ENCODE assay signal across 18 cellular contexts in genomic region chr5:79961731-79962579, GRCh38. TPM values are rescaled to one million over a fixed set of nuclear protein-coding genes. Genes with fewer than 3 reads are reported as not detected.
DNase-seq lines count a peak whose midpoint lies in the region; ATAC-seq and TF ChIP-seq lines count a peak whose summit lies in the region.
"Had no signal": no experiment of that assay in that cellular context is flagged by ENCODE, and none has a peak within 500 bp of the region (broad histone marks: within the 10 kb centered on the region; RNA-seq: fewer than 3 reads in every experiment).

No MANE protein-coding gene starts in this region.

- intact Hi-C loops in IMR-90 (cut with micrococcal nuclease): no loop called here

- peak overlapping the region; percentile 74 for H2AFZ ChIP-seq in IMR-90 (replicated peaks; ENCODE audit: low read length, poor library complexity)

- no peaks in the 10 kb centered on the region for H3K79me1 ChIP-seq in IMR-90 (ENCODE audit: low read depth in 1 of 2, low read length in 2 of 2)

- H3K4ac ChIP-seq in IMR-90 (ENCODE audit: low read depth, low read length): peak overlapping the region; percentile 8; the same call in 1 of the 2 replicates

- H2AK9ac ChIP-seq in IMR-90 (replicated peaks; ENCODE audit: low read depth, low read length, poor library complexity): peak overlapping the region; percentile 74

- POLR2A ChIA-PET in IMR-90 (lab: Charles Lee; ENCODE audit: unreplicated experiment): no interaction called here
- POLR2A ChIA-PET in WTC11 (lab: Charles Lee): no interaction called here
- POLR2A ChIA-PET in T-cell (lab: Charles Lee): no interaction called here

- no peak overlapping the region for H2BK15ac ChIP-seq in IMR-90 (ENCODE audit: low read depth, low read length)

- no peak for ATAC-seq in IMR-90 (ENCODE audit: low read depth)
- peak; percentile 85 for ATAC-seq in WTC11
- ATAC-seq in activated naive CD8-positive, alpha-beta T cell treated with anti-CD3 and anti-CD28 coated beads, Interleukin-2, amount 50 U/mL, for 24 hours: no peak
- no peak for ATAC-seq in HG02885 (IDR thresholded peaks at IDR 0.05; ENCODE audit: poor library complexity, unreplicated experiment)
- ATAC-seq in T-cell (replicated peaks in 1 of 4): no peak
- ATAC-seq: left lobe of liver; naive thymus-derived CD4-positive, alpha-beta T cell had no signal

- H3K9me1 ChIP-seq in IMR-90 (ENCODE audit: insufficient read depth, low read length): peaks cover 6% of the 10 kb centered on the region

- TF ChIP-seq CTCF in IMR-90 (conservative IDR thresholded peaks at IDR 0.05; ENCODE audit: low read depth, low read length) (no peak), WTC11 (IDR thresholded peaks at IDR 0.05) (no peak)

- peaks cover 13% of the 10 kb centered on the region for H3K4me1 ChIP-seq in IMR-90 (ENCODE audit: control insufficient read depth, insufficient read depth, low read length)
- H3K4me1 ChIP-seq: heart right ventricle, sigmoid colon had no signal

- no peaks in the 10 kb centered on the region for H3K9me3 ChIP-seq in IMR-90 (ENCODE audit: control insufficient read depth, insufficient read depth, low read length)
- H3K9me3 ChIP-seq: heart right ventricle, sigmoid colon had no signal

- no peak overlapping the region for H2AK5ac ChIP-seq in IMR-90 (ENCODE audit: low read depth, low read length)

- H3K27me3 ChIP-seq in IMR-90 (ENCODE audit: control insufficient read depth, insufficient read depth, low read length): no peaks in the 10 kb centered on the region
- H3K27me3 ChIP-seq: heart right ventricle, sigmoid colon had no signal

- H2BK5ac ChIP-seq in IMR-90 (ENCODE audit: low read depth, low read length, poor library complexity, severe bottlenecking): no peak overlapping the region

- no TSS peak for BruUV-seq in IMR-90 (replicated peaks; lab: Mats Ljungman, UMichigan)

- CTCF ChIA-PET in IMR-90 (lab: Yijun Ruan, JAX): interaction anchor here (0.6 to 1.2 kb wide), 3 partner anchors 18 to 35 kb away, joined by 3 to 4 read pairs (median 3); no protein-coding TSS in a partner anchor
- CTCF ChIA-PET in WTC11 (lab: Charles Lee): no interaction called here
- CTCF ChIA-PET in T-cell (lab: Charles Lee): no interaction called here

- TF ChIP-seq POLR2A in IMR-90 (IDR thresholded peaks at IDR 0.05; ENCODE audit: low read depth, low read length): no peak

- H4K20me1 ChIP-seq in IMR-90 (ENCODE audit: insufficient read depth, low read length): no peaks in the 10 kb centered on the region

- no peak overlapping the region for H3K27ac ChIP-seq in IMR-90 (ENCODE audit: insufficient read depth, low read length)
- H3K27ac ChIP-seq: heart right ventricle, KMS-11, sigmoid colon had no signal

- no peak overlapping the region; the same call in 1 of the 2 replicates for H4K5ac ChIP-seq in IMR-90 (ENCODE audit: low read depth, low read length)

- H4K8ac ChIP-seq in IMR-90 (ENCODE audit: low read depth in 2 of 2, low read length in 2 of 2): peak overlapping the region in 1 of 2 experiments; percentile 77; a peak in 1 of 4 replicates

- dilution Hi-C loops in IMR-90 (cut with HindIII; ENCODE audit: low sequenced_read_pairs, unreplicated experiment): no loop called here

- H3K23ac ChIP-seq in IMR-90 (ENCODE audit: low read depth, low read length): 0 out of 2 replicates have a peak overlapping the region, but pooled peaks have one; percentile 5

- no peak overlapping the region for H3K18ac ChIP-seq in IMR-90 (ENCODE audit: low read depth, low read length)

- H3K36me3 ChIP-seq in IMR-90 (ENCODE audit: control insufficient read depth, insufficient read depth, low read length): no peaks in the 10 kb centered on the region
- H3K36me3 ChIP-seq: heart right ventricle, sigmoid colon had no signal

- H3K4me3 Mint-ChIP-seq in WTC11 (no peak overlapping the region), T-cell (no peak overlapping the region)
- H3K4me3 Mint-ChIP-seq in activated naive CD8-positive, alpha-beta T cell treated with anti-CD3 and anti-CD28 coated beads, Interleukin-2, amount 50 U/mL, for 24 hours: no peak overlapping the region
- H3K4me3 Mint-ChIP-seq: activated naive CD8-positive, alpha-beta T cell had no signal

- no peak overlapping the region for H3K27ac Mint-ChIP-seq in WTC11
- no peak overlapping the region for H3K27ac Mint-ChIP-seq in activated naive CD8-positive, alpha-beta T cell treated with anti-CD3 and anti-CD28 coated beads, Interleukin-2, amount 50 U/mL, for 24 hours
- H3K27ac Mint-ChIP-seq in T-cell: no peak overlapping the region
- H3K27ac Mint-ChIP-seq: activated naive CD8-positive, alpha-beta T cell had no signal

- peak overlapping the region; percentile 42; the same call in 1 of the 2 replicates for H2BK20ac ChIP-seq in IMR-90 (ENCODE audit: low read depth, low read length)

- TF ChIP-seq RAD21 in IMR-90 (IDR thresholded peaks at IDR 0.05; ENCODE audit: low read length): no peak

- H4K91ac ChIP-seq in IMR-90 (ENCODE audit: insufficient read depth, low read depth, low read length): no peak overlapping the region

- no peaks in the 10 kb centered on the region for H3K4me1 Mint-ChIP-seq in WTC11
- H3K4me1 Mint-ChIP-seq in activated naive CD8-positive, alpha-beta T cell treated with anti-CD3 and anti-CD28 coated beads, Interleukin-2, amount 50 U/mL, for 24 hours: peaks cover 23% of the 10 kb centered on the region
- peaks cover 0 to 6% (median 0%) of the 10 kb centered on the region in 3 donors for H3K4me1 Mint-ChIP-seq in T-cell

- peak overlapping the region; percentile 17 for H3K14ac ChIP-seq in IMR-90 (replicated peaks; ENCODE audit: low read depth, low read length)

- H3K9ac ChIP-seq in IMR-90 (ENCODE audit: low read depth, low read length): no peak overlapping the region
- H3K9ac ChIP-seq: KMS-11 had no signal

- no peaks in the 10 kb centered on the region for H3K36me3 Mint-ChIP-seq in WTC11
- H3K36me3 Mint-ChIP-seq in activated naive CD8-positive, alpha-beta T cell treated with anti-CD3 and anti-CD28 coated beads, Interleukin-2, amount 50 U/mL, for 24 hours (ENCODE audit: low read depth): no peaks in the 10 kb centered on the region
- H3K36me3 Mint-ChIP-seq in T-cell: no peaks in the 10 kb centered on the region
- H3K36me3 Mint-ChIP-seq: activated naive CD8-positive, alpha-beta T cell; CD4-positive, CD25-positive, alpha-beta regulatory T cell; naive thymus-derived CD4-positive, alpha-beta T cell had no signal

- no CpG with 5 or more reads among the region's 9 CpGs for WGBS in IMR-90 (ENCODE audit: extremely low coverage in 2 of 2, insufficient read length in 1 of 2), 2 experiments

- H3K9me3 Mint-ChIP-seq in WTC11 (peaks cover 8% of the 10 kb centered on the region; the same call in 1 of the 2 replicates), T-cell (no peaks in the 10 kb centered on the region)
- peaks cover 4% of the 10 kb centered on the region for H3K9me3 Mint-ChIP-seq in activated naive CD8-positive, alpha-beta T cell treated with anti-CD3 and anti-CD28 coated beads, Interleukin-2, amount 50 U/mL, for 24 hours

- peak; percentile 77 for DNase-seq in CD1c-positive myeloid dendritic cell (ENCODE audit: extremely low spot score)
- no peak for DNase-seq in IMR-90
- DNase-seq in WTC11 (ENCODE audit: low spot score): no peak
- DNase-seq in left kidney (ENCODE audit: low read depth, low spot score): peak; percentile 58
- DNase-seq in activated naive CD8-positive, alpha-beta T cell treated with anti-CD3 and anti-CD28 coated beads, Interleukin-2, amount 50 U/mL, for 24 hours: no peak
- no peak for DNase-seq in AG08395 (ENCODE audit: low spot score)
- no peak for DNase-seq in T-cell
- DNase-seq: CD4-positive, CD25-positive, alpha-beta regulatory T cell; heart right ventricle; NCI-H2081 treated with DMSO at 0.1 percent for 48 hours; NCI-H748 treated with DMSO at 0.1 percent for 48 hours; sigmoid colon; stimulated activated naive CD4-positive, alpha-beta T cell had no signal

- H2BK120ac ChIP-seq in IMR-90 (ENCODE audit: low read depth, low read length): peak overlapping the region; percentile 44; the same call in 1 of the 2 replicates

- H3K4me2 ChIP-seq in IMR-90 (ENCODE audit: low read depth, low read length): no peak overlapping the region
- H3K4me2 ChIP-seq: KMS-11 had no signal

- in situ Hi-C loops in IMR-90 (cut with MboI; ENCODE audit: low sequenced_read_pairs): no loop called here

- no peak overlapping the region; the same call in 1 of the 2 replicates for H3K56ac ChIP-seq in IMR-90 (ENCODE audit: extremely low read depth, insufficient read depth, low read length)

- no peak overlapping the region for H3K4me3 ChIP-seq in IMR-90 (ENCODE audit: insufficient read depth, low read depth, low read length)
- H3K4me3 ChIP-seq: heart right ventricle, sigmoid colon had no signal

- H3K27me3 Mint-ChIP-seq in WTC11 (ENCODE audit: low read depth): no peaks in the 10 kb centered on the region
- peaks cover 6% of the 10 kb centered on the region for H3K27me3 Mint-ChIP-seq in activated naive CD8-positive, alpha-beta T cell treated with anti-CD3 and anti-CD28 coated beads, Interleukin-2, amount 50 U/mL, for 24 hours
- H3K27me3 Mint-ChIP-seq in T-cell: peaks cover 4 to 10% of the 10 kb centered on the region in 2 donors
- H3K27me3 Mint-ChIP-seq: activated naive CD8-positive, alpha-beta T cell; CD4-positive, CD25-positive, alpha-beta regulatory T cell had no signal

TF ChIP-seq in IMR-90, 13 proteins besides CTCF, POLR2A, EP300 and RAD21 (continues in another document):
- no peak for TF ChIP-seq CEBPB (IDR thresholded peaks at IDR 0.05; ENCODE audit: low read depth, low read length)
- no peak for TF ChIP-seq USF2 (IDR thresholded peaks at IDR 0.05; ENCODE audit: low read depth, low read length)

TF ChIP-seq in WTC11, 78 proteins besides CTCF, POLR2A, EP300 and RAD21 (continues in another document):
- TF ChIP-seq ESRRA (CRISPR knock-in tag; IDR thresholded peaks at IDR 0.05; ENCODE audit: borderline replicate concordance): peak; percentile 58; the same call in 1 of the 2 replicates

RNA-seq across cellular contexts. Expression of gene MTX3, which starts 29.1 kb away (rescaled TPM):
- total RNA-seq in IMR-90 (2012; rRNA removed) (12.7 and 13.6 TPM in 2 replicates), WTC11 (2021) (33.6 to 37.0 TPM (median 34.6 TPM) in 3 replicates), T-cell (10 to 100 TPM; 17.9 to 28.7 (median 21.0) TPM)
- polyA plus RNA-seq in IMR-90 (2012; rRNA removed): 4.0 and 6.6 TPM in 2 replicates
- polyA plus RNA-seq in IMR-90 (2012; cell fraction: cytosol; rRNA removed): 0.68 and 1.3 TPM in 2 replicates
- polyA plus RNA-seq in IMR-90 (2012; cell fraction: nucleus; rRNA removed; ENCODE audit: low replicate concordance): 2.0 and 13.9 TPM in 2 replicates

Comparison
In these comparisons a context has a peak if more than half of its experiments do, and no peak if none do; other contexts are left out.
1. DNase-seq: peak in CD1c-positive myeloid dendritic cell (single experiment) and left kidney (single experiment); none in IMR-90 (single experiment), WTC11 (single experiment), activated naive CD8-positive, alpha-beta T cell treated with anti-CD3 and anti-CD28 coated beads, Interleukin-2, amount 50 U/mL, for 24 hours (single experiment), AG08395 (single experiment) and T-cell (0 of 34).